ENCODE assay signal across 8 cellular contexts in genomic region chr6:160462551-160463109, GRCh38.
A peak's percentile ranks its signal among the peaks of the same experiment; 100 is the strongest.
DNase-seq lines count a peak whose midpoint lies in the region; ATAC-seq lines count a peak whose summit lies in the region.

No MANE protein-coding gene starts in this region.

- ATAC-seq in GM21723 (IDR thresholded peaks at IDR 0.05; ENCODE audit: unreplicated experiment) (peak; percentile 96), HG03045 (IDR thresholded peaks at IDR 0.05; ENCODE audit: unreplicated experiment) (no peak)

- DNase-seq in GM04503 (ENCODE audit: low read depth): peak; percentile 54
- DNase-seq in Kasumi-1 (lab: John Stamatoyannopoulos, UW): peak; percentile 88 to 93
- DNase-seq in activated T-cell treated with anti-CD3 and anti-CD28 coated beads for 4 hours: peak; percentile 42
- DNase-seq in kidney glomerular epithelial cell (lab: John Stamatoyannopoulos, UW): peak; percentile 72
- DNase-seq in DMS79 (lab: John Stamatoyannopoulos, UW): no peak
- no peak for DNase-seq in NCI-H1105 (lab: John Stamatoyannopoulos, UW)

Comparison
In these comparisons a context has a peak if more than half of its experiments do, and no peak if none do; other contexts are left out.
1. DNase-seq: peak in GM04503 (single experiment), Kasumi-1 (2 of 2), activated T-cell treated with anti-CD3 and anti-CD28 coated beads for 4 hours (single experiment) and kidney glomerular epithelial cell (single experiment); none in DMS79 (single experiment) and NCI-H1105 (single experiment).